Comparison of ENCODE assay signal across 8 cellular contexts in the genomic region with DNA sequence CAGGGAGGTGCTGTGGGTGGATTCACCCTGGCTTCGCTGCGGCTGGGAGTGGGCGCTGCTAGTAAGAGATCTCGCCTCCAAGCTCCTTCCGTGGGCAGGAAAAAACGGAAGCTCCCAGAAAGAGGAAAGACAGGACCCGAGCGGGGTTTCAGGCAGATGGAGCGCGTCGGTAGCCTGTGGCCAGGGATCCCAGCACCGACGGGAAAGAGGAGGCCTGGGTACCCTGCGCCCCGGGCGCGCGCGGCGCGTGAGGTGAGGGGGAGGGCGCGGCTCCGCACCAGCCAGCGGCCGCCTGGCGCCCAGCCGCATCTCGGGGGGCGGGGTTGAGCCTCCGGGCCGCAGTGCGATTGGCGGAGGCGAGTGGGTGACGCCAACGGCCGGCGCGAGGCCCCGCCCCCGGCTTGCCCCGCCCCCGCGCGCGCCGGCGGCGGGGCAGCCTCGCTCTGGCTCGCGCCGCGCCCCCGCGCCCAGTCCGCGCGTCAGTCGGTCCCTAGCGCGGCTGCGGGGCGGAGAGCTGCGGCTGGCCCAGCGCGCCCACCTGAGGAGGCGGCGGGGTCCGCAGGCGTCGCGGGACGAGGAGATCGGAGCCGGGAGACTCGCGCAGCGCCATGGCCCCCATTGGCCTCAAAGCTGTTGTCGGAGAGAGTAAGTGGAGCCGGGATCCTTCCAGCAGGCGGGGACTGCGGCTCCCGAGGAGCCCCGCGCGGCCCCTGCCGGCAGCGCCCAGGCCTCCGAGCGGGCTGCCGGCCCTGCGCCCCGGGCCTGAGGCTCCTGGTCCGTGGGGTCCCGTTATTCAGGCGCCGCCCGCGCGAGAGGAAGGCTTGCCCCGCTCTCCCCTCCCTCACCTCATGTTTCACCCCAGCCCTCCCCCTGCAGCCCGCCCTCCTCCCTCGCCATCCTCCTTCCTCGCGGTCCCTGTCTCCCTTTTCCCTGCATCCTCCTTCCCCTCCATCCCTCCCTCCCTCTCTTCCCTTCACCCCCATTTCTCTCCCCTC.
DNase-seq lines count a peak whose midpoint lies in the region; ATAC-seq and TF ChIP-seq lines count a peak whose summit lies in the region.

A gene (plus strand): TSS at position 482 of the 995 bp plus-strand sequence. CDS start 127 bp downstream, at position 609.

- H3K9me3 ChIP-seq in HUES6 (ENCODE audit: control insufficient read depth, insufficient read depth, low read depth, low read length), result no peaks in the 10 kb centered on the region
- H3K9me3 ChIP-seq in mucosa of stomach (ENCODE audit: control insufficient read depth, low read length), result no peaks in the 10 kb centered on the region

- H3K27me3 ChIP-seq in HUES6 (ENCODE audit: control insufficient read depth, insufficient read depth, low read length) (peaks cover 40% of the 10 kb centered on the region), mucosa of stomach (ENCODE audit: control insufficient read depth, insufficient read depth, low read length) (peaks cover 24% of the 10 kb centered on the region)

- ATAC-seq in GM21381 (IDR thresholded peaks at IDR 0.05; ENCODE audit: unreplicated experiment), result peak; percentile 88

- H3K36me3 ChIP-seq in HUES6 (ENCODE audit: control insufficient read depth, insufficient read depth, low read length) (no peaks in the 10 kb centered on the region), mucosa of stomach (ENCODE audit: control insufficient read depth, insufficient read depth, low read length) (no peaks in the 10 kb centered on the region)

- DNase-seq in COLO668 (lab: John Stamatoyannopoulos, UW; ENCODE audit: unreplicated experiment), result peak; percentile 95
- DNase-seq in OCI-M1 (lab: John Stamatoyannopoulos, UW), result peak; percentile 81
- DNase-seq in activated T-cell treated with anti-CD3 and anti-CD28 coated beads for 48 hours (ENCODE audit: low read depth), result peak; percentile 86
- DNase-seq in erythroblast (lab: John Stamatoyannopoulos, UW), result peak; percentile 87 to 94
- peak; percentile 90 for DNase-seq in stimulated activated CD8-positive, alpha-beta memory T cell treated with anti-CD3 and anti-CD28 coated beads, Interleukin-4, amount 100 ng/mL, for 48 hours

- no peak within 1 kb of the TSS for H3K27ac ChIP-seq in HUES6 (ENCODE audit: low read depth, low read length)

- TF ChIP-seq POLR2A in erythroblast (IDR thresholded peaks at IDR 0.05; ENCODE audit: low read length), result peak; percentile 34

- H3K9ac ChIP-seq in HUES6 (ENCODE audit: low read length) (peak within 1 kb of the TSS; percentile 60), mucosa of stomach (ENCODE audit: low read length) (peak within 1 kb of the TSS; percentile 54)

- H3K4me1 ChIP-seq in HUES6 (ENCODE audit: control insufficient read depth, insufficient read depth, low read length) (peaks cover 18% of the 10 kb centered on the region), mucosa of stomach (ENCODE audit: control insufficient read depth, insufficient read depth, low read length) (peaks cover 21% of the 10 kb centered on the region)

- H3K4me3 ChIP-seq in HUES6 (ENCODE audit: low read depth, low read length) (peak within 1 kb of the TSS; percentile 94), mucosa of stomach (ENCODE audit: low read length) (peak within 1 kb of the TSS; percentile 84)
